Comparison of ENCODE assay signal across 1 cellular context in the genomic region with DNA sequence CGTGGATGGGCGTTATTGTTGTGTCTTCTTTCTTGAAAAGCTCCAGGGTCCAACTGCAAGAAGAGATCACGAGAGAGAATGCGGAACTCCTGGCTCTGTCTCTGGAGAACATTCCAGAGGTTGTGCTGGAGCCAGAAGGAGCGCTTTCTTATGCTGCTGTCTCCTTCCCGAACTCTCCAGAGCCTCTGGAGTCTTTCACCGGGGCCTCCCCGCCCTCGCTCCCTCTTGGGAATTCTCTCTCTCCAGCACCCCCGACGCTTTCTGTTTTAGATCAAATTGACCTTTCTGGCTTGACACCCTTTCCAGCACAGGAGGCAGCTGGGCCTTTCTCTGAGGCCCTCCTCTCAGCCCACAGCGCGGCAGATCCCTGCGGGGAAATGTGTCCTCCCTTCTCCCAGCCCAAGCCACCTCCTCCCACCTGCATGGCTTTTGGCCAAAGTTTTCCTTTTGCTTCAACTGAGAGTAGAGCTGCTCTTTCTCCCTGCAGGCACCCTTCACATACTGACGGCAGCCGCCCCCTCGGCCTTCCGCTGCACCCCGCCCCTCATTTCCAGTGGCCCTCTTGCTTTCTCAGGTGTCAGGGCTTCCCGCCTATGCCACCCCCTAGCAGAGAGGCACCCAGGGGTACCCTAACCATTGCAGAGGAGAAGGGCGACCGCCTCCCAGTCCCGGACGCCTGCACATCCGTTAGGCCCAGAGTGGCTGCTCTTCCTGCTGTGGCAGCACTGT.
TF ChIP-seq lines count a peak whose summit lies in the region.

No MANE protein-coding gene starts in this region.

TF ChIP-seq in H1, 55 proteins besides CTCF, POLR2A, EP300 and RAD21 (continued from another document):
- no peak for TF ChIP-seq EZH2 (IDR thresholded peaks at IDR 0.05; ENCODE audit: low read depth, low read length, severe bottlenecking)
- TF ChIP-seq NANOG (IDR thresholded peaks at IDR 0.05; ENCODE audit: insufficient read depth, low read depth, low read length, poor library complexity, severe bottlenecking): no peak
- TF ChIP-seq, protein P1, sequence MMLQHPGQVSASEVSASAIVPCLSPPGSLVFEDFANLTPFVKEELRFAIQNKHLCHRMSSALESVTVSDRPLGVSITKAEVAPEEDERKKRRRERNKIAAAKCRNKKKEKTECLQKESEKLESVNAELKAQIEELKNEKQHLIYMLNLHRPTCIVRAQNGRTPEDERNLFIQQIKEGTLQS (IDR thresholded peaks at IDR 0.05; ENCODE audit: insufficient read depth, low read depth, low read length): no peak
- no peak for TF ChIP-seq GABPA (IDR thresholded peaks at IDR 0.05; ENCODE audit: borderline replicate concordance, insufficient read depth, low read length)
- TF ChIP-seq SIRT6 (IDR thresholded peaks at IDR 0.05; ENCODE audit: low read length): no peak
- TF ChIP-seq, protein P2, sequence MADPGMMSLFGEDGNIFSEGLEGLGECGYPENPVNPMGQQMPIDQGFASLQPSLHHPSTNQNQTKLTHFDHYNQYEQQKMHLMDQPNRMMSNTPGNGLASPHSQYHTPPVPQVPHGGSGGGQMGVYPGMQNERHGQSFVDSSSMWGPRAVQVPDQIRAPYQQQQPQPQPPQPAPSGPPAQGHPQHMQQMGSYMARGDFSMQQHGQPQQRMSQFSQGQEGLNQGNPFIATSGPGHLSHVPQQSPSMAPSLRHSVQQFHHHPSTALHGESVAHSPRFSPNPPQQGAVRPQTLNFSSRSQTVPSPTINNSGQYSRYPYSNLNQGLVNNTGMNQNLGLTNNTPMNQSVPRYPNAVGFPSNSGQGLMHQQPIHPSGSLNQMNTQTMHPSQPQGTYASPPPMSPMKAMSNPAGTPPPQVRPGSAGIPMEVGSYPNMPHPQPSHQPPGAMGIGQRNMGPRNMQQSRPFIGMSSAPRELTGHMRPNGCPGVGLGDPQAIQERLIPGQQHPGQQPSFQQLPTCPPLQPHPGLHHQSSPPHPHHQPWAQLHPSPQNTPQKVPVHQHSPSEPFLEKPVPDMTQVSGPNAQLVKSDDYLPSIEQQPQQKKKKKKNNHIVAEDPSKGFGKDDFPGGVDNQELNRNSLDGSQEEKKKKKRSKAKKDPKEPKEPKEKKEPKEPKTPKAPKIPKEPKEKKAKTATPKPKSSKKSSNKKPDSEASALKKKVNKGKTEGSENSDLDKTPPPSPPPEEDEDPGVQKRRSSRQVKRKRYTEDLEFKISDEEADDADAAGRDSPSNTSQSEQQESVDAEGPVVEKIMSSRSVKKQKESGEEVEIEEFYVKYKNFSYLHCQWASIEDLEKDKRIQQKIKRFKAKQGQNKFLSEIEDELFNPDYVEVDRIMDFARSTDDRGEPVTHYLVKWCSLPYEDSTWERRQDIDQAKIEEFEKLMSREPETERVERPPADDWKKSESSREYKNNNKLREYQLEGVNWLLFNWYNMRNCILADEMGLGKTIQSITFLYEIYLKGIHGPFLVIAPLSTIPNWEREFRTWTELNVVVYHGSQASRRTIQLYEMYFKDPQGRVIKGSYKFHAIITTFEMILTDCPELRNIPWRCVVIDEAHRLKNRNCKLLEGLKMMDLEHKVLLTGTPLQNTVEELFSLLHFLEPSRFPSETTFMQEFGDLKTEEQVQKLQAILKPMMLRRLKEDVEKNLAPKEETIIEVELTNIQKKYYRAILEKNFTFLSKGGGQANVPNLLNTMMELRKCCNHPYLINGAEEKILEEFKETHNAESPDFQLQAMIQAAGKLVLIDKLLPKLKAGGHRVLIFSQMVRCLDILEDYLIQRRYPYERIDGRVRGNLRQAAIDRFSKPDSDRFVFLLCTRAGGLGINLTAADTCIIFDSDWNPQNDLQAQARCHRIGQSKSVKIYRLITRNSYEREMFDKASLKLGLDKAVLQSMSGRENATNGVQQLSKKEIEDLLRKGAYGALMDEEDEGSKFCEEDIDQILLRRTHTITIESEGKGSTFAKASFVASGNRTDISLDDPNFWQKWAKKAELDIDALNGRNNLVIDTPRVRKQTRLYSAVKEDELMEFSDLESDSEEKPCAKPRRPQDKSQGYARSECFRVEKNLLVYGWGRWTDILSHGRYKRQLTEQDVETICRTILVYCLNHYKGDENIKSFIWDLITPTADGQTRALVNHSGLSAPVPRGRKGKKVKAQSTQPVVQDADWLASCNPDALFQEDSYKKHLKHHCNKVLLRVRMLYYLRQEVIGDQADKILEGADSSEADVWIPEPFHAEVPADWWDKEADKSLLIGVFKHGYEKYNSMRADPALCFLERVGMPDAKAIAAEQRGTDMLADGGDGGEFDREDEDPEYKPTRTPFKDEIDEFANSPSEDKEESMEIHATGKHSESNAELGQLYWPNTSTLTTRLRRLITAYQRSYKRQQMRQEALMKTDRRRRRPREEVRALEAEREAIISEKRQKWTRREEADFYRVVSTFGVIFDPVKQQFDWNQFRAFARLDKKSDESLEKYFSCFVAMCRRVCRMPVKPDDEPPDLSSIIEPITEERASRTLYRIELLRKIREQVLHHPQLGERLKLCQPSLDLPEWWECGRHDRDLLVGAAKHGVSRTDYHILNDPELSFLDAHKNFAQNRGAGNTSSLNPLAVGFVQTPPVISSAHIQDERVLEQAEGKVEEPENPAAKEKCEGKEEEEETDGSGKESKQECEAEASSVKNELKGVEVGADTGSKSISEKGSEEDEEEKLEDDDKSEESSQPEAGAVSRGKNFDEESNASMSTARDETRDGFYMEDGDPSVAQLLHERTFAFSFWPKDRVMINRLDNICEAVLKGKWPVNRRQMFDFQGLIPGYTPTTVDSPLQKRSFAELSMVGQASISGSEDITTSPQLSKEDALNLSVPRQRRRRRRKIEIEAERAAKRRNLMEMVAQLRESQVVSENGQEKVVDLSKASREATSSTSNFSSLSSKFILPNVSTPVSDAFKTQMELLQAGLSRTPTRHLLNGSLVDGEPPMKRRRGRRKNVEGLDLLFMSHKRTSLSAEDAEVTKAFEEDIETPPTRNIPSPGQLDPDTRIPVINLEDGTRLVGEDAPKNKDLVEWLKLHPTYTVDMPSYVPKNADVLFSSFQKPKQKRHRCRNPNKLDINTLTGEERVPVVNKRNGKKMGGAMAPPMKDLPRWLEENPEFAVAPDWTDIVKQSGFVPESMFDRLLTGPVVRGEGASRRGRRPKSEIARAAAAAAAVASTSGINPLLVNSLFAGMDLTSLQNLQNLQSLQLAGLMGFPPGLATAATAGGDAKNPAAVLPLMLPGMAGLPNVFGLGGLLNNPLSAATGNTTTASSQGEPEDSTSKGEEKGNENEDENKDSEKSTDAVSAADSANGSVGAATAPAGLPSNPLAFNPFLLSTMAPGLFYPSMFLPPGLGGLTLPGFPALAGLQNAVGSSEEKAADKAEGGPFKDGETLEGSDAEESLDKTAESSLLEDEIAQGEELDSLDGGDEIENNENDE (IDR thresholded peaks at IDR 0.05; ENCODE audit: insufficient replicate concordance, low read length): no peak
- no peak for TF ChIP-seq RBBP5 (IDR thresholded peaks at IDR 0.05; ENCODE audit: borderline replicate concordance, low read depth, low read length)
- TF ChIP-seq PHF8 (conservative IDR thresholded peaks at IDR 0.05; ENCODE audit: low read depth, low read length): no peak
- TF ChIP-seq NRF1 (IDR thresholded peaks at IDR 0.05; ENCODE audit: low read depth, low read length): no peak
- TF ChIP-seq SP2 (IDR thresholded peaks at IDR 0.05; ENCODE audit: low read length): no peak
- no peak for TF ChIP-seq GTF2F1 (IDR thresholded peaks at IDR 0.05; ENCODE audit: borderline replicate concordance, low read depth, low read length)
- TF ChIP-seq SIN3A (conservative IDR thresholded peaks at IDR 0.05 in 1 of 2, IDR thresholded peaks at IDR 0.05 in 1 of 2; ENCODE audit: low read depth in 1 of 2, low read length in 2 of 2): no peak
- TF ChIP-seq POLR2AphosphoS5 (IDR thresholded peaks at IDR 0.05; ENCODE audit: low read depth, low read length): no peak
- TF ChIP-seq, protein P3, sequence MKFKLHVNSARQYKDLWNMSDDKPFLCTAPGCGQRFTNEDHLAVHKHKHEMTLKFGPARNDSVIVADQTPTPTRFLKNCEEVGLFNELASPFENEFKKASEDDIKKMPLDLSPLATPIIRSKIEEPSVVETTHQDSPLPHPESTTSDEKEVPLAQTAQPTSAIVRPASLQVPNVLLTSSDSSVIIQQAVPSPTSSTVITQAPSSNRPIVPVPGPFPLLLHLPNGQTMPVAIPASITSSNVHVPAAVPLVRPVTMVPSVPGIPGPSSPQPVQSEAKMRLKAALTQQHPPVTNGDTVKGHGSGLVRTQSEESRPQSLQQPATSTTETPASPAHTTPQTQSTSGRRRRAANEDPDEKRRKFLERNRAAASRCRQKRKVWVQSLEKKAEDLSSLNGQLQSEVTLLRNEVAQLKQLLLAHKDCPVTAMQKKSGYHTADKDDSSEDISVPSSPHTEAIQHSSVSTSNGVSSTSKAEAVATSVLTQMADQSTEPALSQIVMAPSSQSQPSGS (IDR thresholded peaks at IDR 0.05; ENCODE audit: low read length): no peak
- TF ChIP-seq TAF7 (optimal IDR thresholded peaks at IDR 0.05; ENCODE audit: borderline replicate concordance, low read depth, low read length): no peak
- TF ChIP-seq MAFK (IDR thresholded peaks at IDR 0.05; ENCODE audit: low read depth, low read length): no peak
